Comparison of ENCODE assay signal across 9 cellular contexts in genomic region chr17:65062168-65062915, GRCh38. TPM values are rescaled to one million over a fixed set of nuclear protein-coding genes. Genes with fewer than 3 reads are reported as not detected.
DNase-seq lines count a peak whose midpoint lies in the region; ATAC-seq and TF ChIP-seq lines count a peak whose summit lies in the region.
"Had no signal": no experiment of that assay in that cellular context is flagged by ENCODE, and none has a peak within 500 bp of the region (broad histone marks: within the 10 kb centered on the region; RNA-seq: fewer than 3 reads in every experiment).

No MANE protein-coding gene starts in this region.

- H2AFZ ChIP-seq in H9 (ENCODE audit: low read length) = no peak overlapping the region

- DNase-seq in H9 = no peak
- no peak for DNase-seq in WTC11 (ENCODE audit: low spot score)
- DNase-seq in left ventricle myocardium inferior = no peak
- DNase-seq in retina = peak; percentile 35
- DNase-seq in GOT3 (lab: John Stamatoyannopoulos, UW) = no peak
- DNase-seq in T-helper 1 cell = no peak
- no peak for DNase-seq in coronary artery (ENCODE audit: low spot score)

- no peak overlapping the region for H2AK5ac ChIP-seq in H9 (ENCODE audit: insufficient read length, low read length)

- no peak overlapping the region for H2BK120ac ChIP-seq in H9 (ENCODE audit: low read depth, low read length, poor library complexity, severe bottlenecking)

- no peak overlapping the region for H2BK20ac ChIP-seq in H9 (ENCODE audit: low read depth, low read length, poor library complexity, severe bottlenecking)

- CTCF ChIA-PET in WTC11 (lab: Charles Lee) = interaction anchor here (0.6 to 4.2 kb wide), 3 partner anchors 38 to 136 kb away, joined by 3 to 22 read pairs (median 3); no protein-coding TSS in a partner anchor

- no peak overlapping the region for H4K5ac ChIP-seq in H9 (ENCODE audit: insufficient read length, low read depth, low read length)

- peaks cover 53 to 63% of the 10 kb centered on the region in 2 experiments for H3K4me1 Mint-ChIP-seq in H9
- H3K4me1 Mint-ChIP-seq in WTC11 = peaks cover 48% of the 10 kb centered on the region

- no peak overlapping the region for H3K56ac ChIP-seq in H9 (ENCODE audit: insufficient read length, low read depth, low read length)

- H3T11ph ChIP-seq in H9 (ENCODE audit: low read length) = no peak overlapping the region

- no peak overlapping the region for H3K27ac ChIP-seq in H9 (ENCODE audit: insufficient read length, low read depth, low read length)
- H3K27ac ChIP-seq in left ventricle myocardium inferior (replicated peaks) = peak overlapping the region; percentile 66
- H3K27ac ChIP-seq in coronary artery = no peak overlapping the region

- 0 out of 5 replicates have a peak, but pooled peaks cover 0 to 5% of the 10 kb centered on the region in 2 experiments for H3K9me3 Mint-ChIP-seq in H9
- H3K9me3 Mint-ChIP-seq in WTC11 = no peaks in the 10 kb centered on the region

- no peaks in the 10 kb centered on the region for H4K20me1 ChIP-seq in H9 (ENCODE audit: control insufficient read depth, insufficient read depth, insufficient read length)

- H3K79me2 ChIP-seq in H9 (ENCODE audit: insufficient read depth, low read length) = no peaks in the 10 kb centered on the region

- H3K4ac ChIP-seq in H9 (ENCODE audit: low read depth, low read length) = no peak overlapping the region

- TF ChIP-seq CTCF in H9 (conservative IDR thresholded peaks at IDR 0.05) (no peak), WTC11 (IDR thresholded peaks at IDR 0.05) (no peak), left ventricle myocardium inferior (IDR thresholded peaks at IDR 0.05; ENCODE audit: borderline replicate concordance) (no peak), coronary artery (IDR thresholded peaks at IDR 0.05) (no peak)

- H4K91ac ChIP-seq in H9 (ENCODE audit: insufficient read length, low read depth, low read length) = no peak overlapping the region

- H3K36me3 Mint-ChIP-seq in H9 (ENCODE audit: insufficient read depth in 1 of 3, low read depth in 3 of 3) (no peaks in the 10 kb centered on the region; a peak in 2 of 7 replicates), WTC11 (no peaks in the 10 kb centered on the region)
- H3K36me3 Mint-ChIP-seq: CD14-positive monocyte had no signal

- H2BK5ac ChIP-seq in H9 (ENCODE audit: insufficient read length, low read length) = no peak overlapping the region

- ATAC-seq in WTC11 (peak; percentile 21), HG03460 (IDR thresholded peaks at IDR 0.05; ENCODE audit: unreplicated experiment) (no peak)

- H3K27me3 Mint-ChIP-seq in H9 (ENCODE audit: low read depth) (no peaks in the 10 kb centered on the region; the same call in 1 of the 2 replicates), WTC11 (ENCODE audit: low read depth) (no peaks in the 10 kb centered on the region)

- H3K9ac ChIP-seq in H9 (ENCODE audit: extremely low read depth, insufficient read length, low read length) = no peak overlapping the region

- intact Hi-C loops in left ventricle myocardium inferior (cut with micrococcal nuclease) = no loop called here

- no peak overlapping the region for H2BK15ac ChIP-seq in H9 (ENCODE audit: low read depth, low read length)

- H3K23me2 ChIP-seq in H9 (ENCODE audit: insufficient read length, low read depth, low read length, poor library complexity, severe bottlenecking) = no peaks in the 10 kb centered on the region

- no CpG with 5 or more reads among the region's 8 CpGs for whole genome bisulfite sequencing in H9 (ENCODE audit: extremely low coverage, insufficient read length, low lambda C conversion rate)

- no peak overlapping the region for H4K8ac ChIP-seq in H9 (replicated peaks; ENCODE audit: insufficient read length, low read depth, low read length)

- H3K18ac ChIP-seq in H9 (ENCODE audit: insufficient read length, low read depth, low read length) = peak overlapping the region; percentile 17

- H3K36me3 ChIP-seq in left ventricle myocardium inferior = no peaks in the 10 kb centered on the region

- no peaks in the 10 kb centered on the region for H3K9me3 ChIP-seq in H9 (ENCODE audit: control insufficient read depth, low read depth, low read length)
- no peaks in the 10 kb centered on the region for H3K9me3 ChIP-seq in left ventricle myocardium inferior (replicated peaks)

- peaks cover 4% of the 10 kb centered on the region; the same call in 1 of the 2 replicates for H3K4me1 ChIP-seq in H9 (ENCODE audit: insufficient read depth, low read length)
- peaks cover 36% of the 10 kb centered on the region for H3K4me1 ChIP-seq in left ventricle myocardium inferior

- H3K27ac Mint-ChIP-seq in H9 (peak overlapping the region; percentile 37 to 95 (median 71); a peak in 5 of 7 replicates), WTC11 (peak overlapping the region; percentile 54)

- POLR2A ChIA-PET in WTC11 (lab: Charles Lee) = no interaction called here

- H3K27me3 ChIP-seq in H9 (ENCODE audit: insufficient read depth, low read length) (no peaks in the 10 kb centered on the region), left ventricle myocardium inferior (ENCODE audit: low read depth) (no peaks in the 10 kb centered on the region)

- no peak overlapping the region for H3K14ac ChIP-seq in H9 (ENCODE audit: insufficient read depth, low read length)

- no peak overlapping the region for H2BK12ac ChIP-seq in H9 (ENCODE audit: insufficient read length, low read depth, low read length)

- no peaks in the 10 kb centered on the region for H3K79me1 ChIP-seq in H9 (ENCODE audit: insufficient read depth, low read depth, low read length, poor library complexity, severe bottlenecking)

- H3K4me2 ChIP-seq in H9 (ENCODE audit: insufficient read depth, insufficient read length, low read length) = no peak overlapping the region

- no peak overlapping the region for H3K4me3 ChIP-seq in left ventricle myocardium inferior
- no peak overlapping the region for H3K4me3 ChIP-seq in coronary artery

- H3K23ac ChIP-seq in H9 (ENCODE audit: insufficient read length, low read depth, low read length) = no peak overlapping the region

- no peak overlapping the region for H3K4me3 Mint-ChIP-seq in H9
- no peak overlapping the region for H3K4me3 Mint-ChIP-seq in WTC11
- H3K4me3 Mint-ChIP-seq: CD14-positive monocyte had no signal

TF ChIP-seq in WTC11, 78 proteins besides CTCF, POLR2A, EP300 and RAD21:
- TF ChIP-seq ZNF121 (CRISPR knock-in tag; IDR thresholded peaks at IDR 0.05) = 0 out of 2 replicates have a peak, but pooled peaks have one; percentile 14
- TF ChIP-seq CREB1 (CRISPR knock-in tag; IDR thresholded peaks at IDR 0.05) = no peak
TF ChIP-seq in WTC11: peak in this region for 1.

RNA-seq across cellular contexts. Expression of gene GNA13, which starts 5.8 kb away (rescaled TPM):
- total RNA-seq in H9 (2021) (52.2 and 57.4 TPM in 2 replicates), WTC11 (2021) (48.7 to 51.4 TPM (median 48.8 TPM) in 3 replicates), left ventricle myocardium inferior (19.7 TPM)
